1 cellular context compared by ENCODE assay signal in genomic region chr1:243849089-243850012, GRCh38.
A peak's percentile ranks its signal among the peaks of the same experiment; 100 is the strongest.
TF ChIP-seq lines count a peak whose summit lies in the region.

No MANE protein-coding gene starts in this region.

TF ChIP-seq in HEK293, 187 proteins besides CTCF, POLR2A, EP300 and RAD21 (continued from another document and continues in another):
- TF ChIP-seq ZNF585B (tag by site-specific recombination; IDR thresholded peaks at IDR 0.05) (no peak), TCF7L2 (IDR thresholded peaks at IDR 0.05; ENCODE audit: borderline replicate concordance, low read depth, low read length) (no peak), KLF7 (tag by site-specific recombination; IDR thresholded peaks at IDR 0.05; ENCODE audit: borderline replicate concordance) (no peak), SETDB1 (IDR thresholded peaks at IDR 0.05; ENCODE audit: insufficient read length, low read length) (no peak), ZNF645 (tag by site-specific recombination; IDR thresholded peaks at IDR 0.05) (no peak), ZSCAN16 (tag by site-specific recombination; IDR thresholded peaks at IDR 0.05) (no peak), ZFHX2 (tag by site-specific recombination; conservative IDR thresholded peaks at IDR 0.05) (peak; percentile 94), ZNF10 (tag by site-specific recombination; IDR thresholded peaks at IDR 0.05) (0 out of 2 replicates have a peak, but pooled peaks have one; percentile 30), ZNF544 (tag by site-specific recombination; IDR thresholded peaks at IDR 0.05) (no peak), KLF16 (tag by site-specific recombination; IDR thresholded peaks at IDR 0.05) (peak; percentile 72), KLF1 (tag by site-specific recombination; IDR thresholded peaks at IDR 0.05) (peak; percentile 89), ZNF23 (tag by site-specific recombination; IDR thresholded peaks at IDR 0.05; ENCODE audit: borderline replicate concordance) (no peak), ZNF501 (tag by site-specific recombination; IDR thresholded peaks at IDR 0.05) (peak; percentile 66; the same call in 1 of the 2 replicates), ZNF214 (tag by site-specific recombination; IDR thresholded peaks at IDR 0.05; ENCODE audit: borderline replicate concordance) (no peak), ZNF211 (tag by site-specific recombination; IDR thresholded peaks at IDR 0.05; ENCODE audit: low read depth) (no peak), ZNF292 (tag by site-specific recombination; IDR thresholded peaks at IDR 0.05; ENCODE audit: borderline replicate concordance, low read depth) (no peak), TRIM28 (IDR thresholded peaks at IDR 0.05; ENCODE audit: borderline replicate concordance, low read length) (no peak), ZNF76 (tag by site-specific recombination; IDR thresholded peaks at IDR 0.05; ENCODE audit: borderline replicate concordance, low read depth) (peak; percentile 61; the same call in 1 of the 2 replicates), ZNF701 (tag by site-specific recombination; IDR thresholded peaks at IDR 0.05) (no peak), PATZ1 (tag by site-specific recombination; IDR thresholded peaks at IDR 0.05) (peak; percentile 88), ZNF335 (tag by site-specific recombination; conservative IDR thresholded peaks at IDR 0.05) (peak; percentile 98), ZNF624 (tag by site-specific recombination; IDR thresholded peaks at IDR 0.05) (no peak), ZNF202 (tag by site-specific recombination; IDR thresholded peaks at IDR 0.05; ENCODE audit: borderline replicate concordance) (peak; percentile 24; the same call in 1 of the 2 replicates), ZNF311 (tag by site-specific recombination; IDR thresholded peaks at IDR 0.05; ENCODE audit: borderline replicate concordance) (no peak), ZNF302 (tag by site-specific recombination; IDR thresholded peaks at IDR 0.05; ENCODE audit: low read depth) (no peak), ZNF629 (tag by site-specific recombination; IDR thresholded peaks at IDR 0.05) (peak; percentile 16; the same call in 1 of the 2 replicates), ZNF558 (tag by site-specific recombination; IDR thresholded peaks at IDR 0.05) (no peak), ZBTB17 (tag by site-specific recombination; IDR thresholded peaks at IDR 0.05) (peak; percentile 88), KLF9 (tag by site-specific recombination; IDR thresholded peaks at IDR 0.05; ENCODE audit: low read depth) (peak; percentile 61), ZNF670 (tag by site-specific recombination; IDR thresholded peaks at IDR 0.05; ENCODE audit: low read depth) (no peak), ZIC2 (tag by site-specific recombination; IDR thresholded peaks at IDR 0.05) (no peak; the same call in 1 of the 2 replicates), ZNF768 (tag by site-specific recombination; IDR thresholded peaks at IDR 0.05) (no peak; the same call in 1 of the 2 replicates), ZNF514 (tag by site-specific recombination; IDR thresholded peaks at IDR 0.05) (no peak), SALL2 (tag by site-specific recombination; IDR thresholded peaks at IDR 0.05; ENCODE audit: borderline replicate concordance) (no peak), ZNF121 (tag by site-specific recombination; IDR thresholded peaks at IDR 0.05) (no peak)
- TF ChIP-seq, protein P1, sequence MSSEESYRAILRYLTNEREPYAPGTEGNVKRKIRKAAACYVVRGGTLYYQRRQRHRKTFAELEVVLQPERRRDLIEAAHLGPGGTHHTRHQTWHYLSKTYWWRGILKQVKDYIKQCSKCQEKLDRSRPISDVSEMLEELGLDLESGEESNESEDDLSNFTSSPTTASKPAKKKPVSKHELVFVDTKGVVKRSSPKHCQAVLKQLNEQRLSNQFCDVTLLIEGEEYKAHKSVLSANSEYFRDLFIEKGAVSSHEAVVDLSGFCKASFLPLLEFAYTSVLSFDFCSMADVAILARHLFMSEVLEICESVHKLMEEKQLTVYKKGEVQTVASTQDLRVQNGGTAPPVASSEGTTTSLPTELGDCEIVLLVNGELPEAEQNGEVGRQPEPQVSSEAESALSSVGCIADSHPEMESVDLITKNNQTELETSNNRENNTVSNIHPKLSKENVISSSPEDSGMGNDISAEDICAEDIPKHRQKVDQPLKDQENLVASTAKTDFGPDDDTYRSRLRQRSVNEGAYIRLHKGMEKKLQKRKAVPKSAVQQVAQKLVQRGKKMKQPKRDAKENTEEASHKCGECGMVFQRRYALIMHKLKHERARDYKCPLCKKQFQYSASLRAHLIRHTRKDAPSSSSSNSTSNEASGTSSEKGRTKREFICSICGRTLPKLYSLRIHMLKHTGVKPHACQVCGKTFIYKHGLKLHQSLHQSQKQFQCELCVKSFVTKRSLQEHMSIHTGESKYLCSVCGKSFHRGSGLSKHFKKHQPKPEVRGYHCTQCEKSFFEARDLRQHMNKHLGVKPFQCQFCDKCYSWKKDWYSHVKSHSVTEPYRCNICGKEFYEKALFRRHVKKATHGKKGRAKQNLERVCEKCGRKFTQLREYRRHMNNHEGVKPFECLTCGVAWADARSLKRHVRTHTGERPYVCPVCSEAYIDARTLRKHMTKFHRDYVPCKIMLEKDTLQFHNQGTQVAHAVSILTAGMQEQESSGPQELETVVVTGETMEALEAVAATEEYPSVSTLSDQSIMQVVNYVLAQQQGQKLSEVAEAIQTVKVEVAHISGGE (tag by site-specific recombination; conservative IDR thresholded peaks at IDR 0.05; ENCODE audit: low read depth): no peak; the same call in none of the 2 replicates
- TF ChIP-seq, protein P2, sequence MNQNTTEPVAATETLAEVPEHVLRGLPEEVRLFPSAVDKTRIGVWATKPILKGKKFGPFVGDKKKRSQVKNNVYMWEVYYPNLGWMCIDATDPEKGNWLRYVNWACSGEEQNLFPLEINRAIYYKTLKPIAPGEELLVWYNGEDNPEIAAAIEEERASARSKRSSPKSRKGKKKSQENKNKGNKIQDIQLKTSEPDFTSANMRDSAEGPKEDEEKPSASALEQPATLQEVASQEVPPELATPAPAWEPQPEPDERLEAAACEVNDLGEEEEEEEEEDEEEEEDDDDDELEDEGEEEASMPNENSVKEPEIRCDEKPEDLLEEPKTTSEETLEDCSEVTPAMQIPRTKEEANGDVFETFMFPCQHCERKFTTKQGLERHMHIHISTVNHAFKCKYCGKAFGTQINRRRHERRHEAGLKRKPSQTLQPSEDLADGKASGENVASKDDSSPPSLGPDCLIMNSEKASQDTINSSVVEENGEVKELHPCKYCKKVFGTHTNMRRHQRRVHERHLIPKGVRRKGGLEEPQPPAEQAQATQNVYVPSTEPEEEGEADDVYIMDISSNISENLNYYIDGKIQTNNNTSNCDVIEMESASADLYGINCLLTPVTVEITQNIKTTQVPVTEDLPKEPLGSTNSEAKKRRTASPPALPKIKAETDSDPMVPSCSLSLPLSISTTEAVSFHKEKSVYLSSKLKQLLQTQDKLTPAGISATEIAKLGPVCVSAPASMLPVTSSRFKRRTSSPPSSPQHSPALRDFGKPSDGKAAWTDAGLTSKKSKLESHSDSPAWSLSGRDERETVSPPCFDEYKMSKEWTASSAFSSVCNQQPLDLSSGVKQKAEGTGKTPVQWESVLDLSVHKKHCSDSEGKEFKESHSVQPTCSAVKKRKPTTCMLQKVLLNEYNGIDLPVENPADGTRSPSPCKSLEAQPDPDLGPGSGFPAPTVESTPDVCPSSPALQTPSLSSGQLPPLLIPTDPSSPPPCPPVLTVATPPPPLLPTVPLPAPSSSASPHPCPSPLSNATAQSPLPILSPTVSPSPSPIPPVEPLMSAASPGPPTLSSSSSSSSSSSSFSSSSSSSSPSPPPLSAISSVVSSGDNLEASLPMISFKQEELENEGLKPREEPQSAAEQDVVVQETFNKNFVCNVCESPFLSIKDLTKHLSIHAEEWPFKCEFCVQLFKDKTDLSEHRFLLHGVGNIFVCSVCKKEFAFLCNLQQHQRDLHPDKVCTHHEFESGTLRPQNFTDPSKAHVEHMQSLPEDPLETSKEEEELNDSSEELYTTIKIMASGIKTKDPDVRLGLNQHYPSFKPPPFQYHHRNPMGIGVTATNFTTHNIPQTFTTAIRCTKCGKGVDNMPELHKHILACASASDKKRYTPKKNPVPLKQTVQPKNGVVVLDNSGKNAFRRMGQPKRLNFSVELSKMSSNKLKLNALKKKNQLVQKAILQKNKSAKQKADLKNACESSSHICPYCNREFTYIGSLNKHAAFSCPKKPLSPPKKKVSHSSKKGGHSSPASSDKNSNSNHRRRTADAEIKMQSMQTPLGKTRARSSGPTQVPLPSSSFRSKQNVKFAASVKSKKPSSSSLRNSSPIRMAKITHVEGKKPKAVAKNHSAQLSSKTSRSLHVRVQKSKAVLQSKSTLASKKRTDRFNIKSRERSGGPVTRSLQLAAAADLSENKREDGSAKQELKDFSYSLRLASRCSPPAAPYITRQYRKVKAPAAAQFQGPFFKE (tag by site-specific recombination; IDR thresholded peaks at IDR 0.05; ENCODE audit: borderline replicate concordance): no peak
- TF ChIP-seq, protein P3, sequence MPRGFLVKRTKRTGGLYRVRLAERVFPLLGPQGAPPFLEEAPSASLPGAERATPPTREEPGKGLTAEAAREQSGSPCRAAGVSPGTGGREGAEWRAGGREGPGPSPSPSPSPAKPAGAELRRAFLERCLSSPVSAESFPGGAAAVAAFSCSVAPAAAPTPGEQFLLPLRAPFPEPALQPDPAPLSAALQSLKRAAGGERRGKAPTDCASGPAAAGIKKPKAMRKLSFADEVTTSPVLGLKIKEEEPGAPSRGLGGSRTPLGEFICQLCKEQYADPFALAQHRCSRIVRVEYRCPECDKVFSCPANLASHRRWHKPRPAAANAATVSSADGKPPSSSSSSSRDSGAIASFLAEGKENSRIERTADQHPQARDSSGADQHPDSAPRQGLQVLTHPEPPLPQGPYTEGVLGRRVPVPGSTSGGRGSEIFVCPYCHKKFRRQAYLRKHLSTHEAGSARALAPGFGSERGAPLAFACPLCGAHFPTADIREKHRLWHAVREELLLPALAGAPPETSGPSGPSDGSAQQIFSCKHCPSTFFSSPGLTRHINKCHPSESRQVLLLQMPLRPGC (tag by site-specific recombination; IDR thresholded peaks at IDR 0.05): no peak
- TF ChIP-seq, protein P4, sequence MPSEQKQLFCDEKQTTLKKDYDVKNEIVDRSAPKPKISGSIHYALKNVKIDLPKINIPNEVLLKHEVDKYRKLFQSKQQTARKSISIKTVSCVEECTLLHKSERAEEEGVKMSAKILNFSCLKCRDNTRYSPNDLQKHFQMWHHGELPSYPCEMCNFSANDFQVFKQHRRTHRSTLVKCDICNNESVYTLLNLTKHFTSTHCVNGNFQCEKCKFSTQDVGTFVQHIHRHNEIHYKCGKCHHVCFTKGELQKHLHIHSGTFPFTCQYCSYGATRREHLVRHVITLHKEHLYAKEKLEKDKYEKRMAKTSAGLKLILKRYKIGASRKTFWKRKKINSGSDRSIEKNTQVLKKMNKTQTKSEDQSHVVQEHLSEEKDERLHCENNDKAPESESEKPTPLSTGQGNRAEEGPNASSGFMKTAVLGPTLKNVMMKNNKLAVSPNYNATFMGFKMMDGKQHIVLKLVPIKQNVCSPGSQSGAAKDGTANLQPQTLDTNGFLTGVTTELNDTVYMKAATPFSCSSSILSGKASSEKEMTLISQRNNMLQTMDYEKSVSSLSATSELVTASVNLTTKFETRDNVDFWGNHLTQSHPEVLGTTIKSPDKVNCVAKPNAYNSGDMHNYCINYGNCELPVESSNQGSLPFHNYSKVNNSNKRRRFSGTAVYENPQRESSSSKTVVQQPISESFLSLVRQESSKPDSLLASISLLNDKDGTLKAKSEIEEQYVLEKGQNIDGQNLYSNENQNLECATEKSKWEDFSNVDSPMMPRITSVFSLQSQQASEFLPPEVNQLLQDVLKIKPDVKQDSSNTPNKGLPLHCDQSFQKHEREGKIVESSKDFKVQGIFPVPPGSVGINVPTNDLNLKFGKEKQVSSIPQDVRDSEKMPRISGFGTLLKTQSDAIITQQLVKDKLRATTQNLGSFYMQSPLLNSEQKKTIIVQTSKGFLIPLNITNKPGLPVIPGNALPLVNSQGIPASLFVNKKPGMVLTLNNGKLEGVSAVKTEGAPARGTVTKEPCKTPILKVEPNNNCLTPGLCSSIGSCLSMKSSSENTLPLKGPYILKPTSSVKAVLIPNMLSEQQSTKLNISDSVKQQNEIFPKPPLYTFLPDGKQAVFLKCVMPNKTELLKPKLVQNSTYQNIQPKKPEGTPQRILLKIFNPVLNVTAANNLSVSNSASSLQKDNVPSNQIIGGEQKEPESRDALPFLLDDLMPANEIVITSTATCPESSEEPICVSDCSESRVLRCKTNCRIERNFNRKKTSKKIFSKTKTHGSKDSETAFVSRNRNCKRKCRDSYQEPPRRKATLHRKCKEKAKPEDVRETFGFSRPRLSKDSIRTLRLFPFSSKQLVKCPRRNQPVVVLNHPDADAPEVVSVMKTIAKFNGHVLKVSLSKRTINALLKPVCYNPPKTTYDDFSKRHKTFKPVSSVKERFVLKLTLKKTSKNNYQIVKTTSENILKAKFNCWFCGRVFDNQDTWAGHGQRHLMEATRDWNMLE (tag by site-specific recombination; conservative IDR thresholded peaks at IDR 0.05; ENCODE audit: low read depth): no peak
- TF ChIP-seq, protein P5, sequence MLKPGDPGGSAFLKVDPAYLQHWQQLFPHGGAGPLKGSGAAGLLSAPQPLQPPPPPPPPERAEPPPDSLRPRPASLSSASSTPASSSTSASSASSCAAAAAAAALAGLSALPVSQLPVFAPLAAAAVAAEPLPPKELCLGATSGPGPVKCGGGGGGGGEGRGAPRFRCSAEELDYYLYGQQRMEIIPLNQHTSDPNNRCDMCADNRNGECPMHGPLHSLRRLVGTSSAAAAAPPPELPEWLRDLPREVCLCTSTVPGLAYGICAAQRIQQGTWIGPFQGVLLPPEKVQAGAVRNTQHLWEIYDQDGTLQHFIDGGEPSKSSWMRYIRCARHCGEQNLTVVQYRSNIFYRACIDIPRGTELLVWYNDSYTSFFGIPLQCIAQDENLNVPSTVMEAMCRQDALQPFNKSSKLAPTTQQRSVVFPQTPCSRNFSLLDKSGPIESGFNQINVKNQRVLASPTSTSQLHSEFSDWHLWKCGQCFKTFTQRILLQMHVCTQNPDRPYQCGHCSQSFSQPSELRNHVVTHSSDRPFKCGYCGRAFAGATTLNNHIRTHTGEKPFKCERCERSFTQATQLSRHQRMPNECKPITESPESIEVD (tag by site-specific recombination; IDR thresholded peaks at IDR 0.05): no peak
